ENCODE assay signal across 25 cellular contexts in the genomic region with DNA sequence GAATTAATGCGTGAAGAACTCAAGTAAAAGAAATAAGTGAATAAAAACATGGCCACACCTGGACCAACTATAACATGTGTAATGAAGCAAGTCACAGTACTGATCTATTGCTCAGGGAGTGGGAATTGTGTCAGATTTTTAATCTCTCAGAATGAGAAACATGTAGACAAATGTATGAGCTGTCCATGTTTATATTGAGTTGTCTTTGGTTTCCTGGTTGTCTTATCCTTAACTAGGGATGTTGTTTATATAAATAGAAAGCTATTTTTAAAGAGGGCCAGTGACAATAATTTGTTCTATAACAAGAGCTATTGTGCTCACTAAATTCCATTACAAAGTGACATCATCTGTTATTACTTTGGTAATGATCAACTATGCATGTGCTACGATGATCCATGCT.
DNase-seq lines count a peak whose midpoint lies in the region; ATAC-seq, FAIRE-seq and TF ChIP-seq lines count a peak whose summit lies in the region.
"Had no signal": no experiment of that assay in that cellular context is flagged by ENCODE, and none has a peak within 500 bp of the region (broad histone marks: within the 10 kb centered on the region; RNA-seq: fewer than 3 reads in every experiment).

No MANE protein-coding gene starts in this region.

- CTCF ChIA-PET in A549 (lab: Yijun Ruan, JAX): interaction anchor here (0.8 kb wide), 1 partner anchor 633 kb away, joined by 4 read pairs; no protein-coding TSS in a partner anchor
- CTCF ChIA-PET in CD8-positive, alpha-beta memory T cell (lab: Charles Lee): no interaction called here
- CTCF ChIA-PET in CD8-positive, alpha-beta T cell (lab: Charles Lee): no interaction called here

- H3F3A ChIP-seq in GM23248 (ENCODE audit: insufficient read depth): peaks cover 29% of the 10 kb centered on the region

- DNase-seq in A549 (ENCODE audit: low read depth in 1 of 2, low spot score in 1 of 2): peak in 1 of 2 experiments; percentile 29
- peak; percentile 36 for DNase-seq in GM23248
- DNase-seq in astrocyte (ENCODE audit: low read depth): no peak
- peak; percentile 78 for DNase-seq in kidney tubule cell (ENCODE audit: low spot score)
- no peak for DNase-seq in CD8-positive, alpha-beta memory T cell
- no peak for DNase-seq in CD8-positive, alpha-beta T cell
- no peak for DNase-seq in effector CD8-positive, alpha-beta T cell (lab: John Stamatoyannopoulos, UW)
- DNase-seq: 8988T; DMS79 treated with DMSO at 0.1 percent for 48 hours; H9; Kasumi-1; MG63; NCI-H1048; NCI-H1436 treated with DMSO at 0.1 percent for 48 hours; NCI-H1930; NCI-H2227 treated with DMSO at 0.1 percent for 48 hours; NCI-H510A treated with DMSO at 0.1 percent for 48 hours; NCI-H748 treated with DMSO at 0.1 percent for 48 hours; NK-92 treated with Interleukin-12 subunit alpha and Interleukin-12 subunit beta, amount 100 ng/mL, for 24 hours; SJCRH30; T-helper 1 cell had no signal

- peaks cover 7% of the 10 kb centered on the region for H3K36me3 Mint-ChIP-seq in astrocyte (ENCODE audit: low read depth, unreplicated experiment)
- H3K36me3 Mint-ChIP-seq in CD8-positive, alpha-beta memory T cell: no peaks in the 10 kb centered on the region
- no peaks in the 10 kb centered on the region for H3K36me3 Mint-ChIP-seq in CD8-positive, alpha-beta T cell

- H3K27ac Mint-ChIP-seq in astrocyte (ENCODE audit: unreplicated experiment): no peak overlapping the region
- no peak overlapping the region for H3K27ac Mint-ChIP-seq in CD8-positive, alpha-beta memory T cell
- no peak overlapping the region for H3K27ac Mint-ChIP-seq in CD8-positive, alpha-beta T cell
- H3K27ac Mint-ChIP-seq: H9 had no signal

- peaks cover 22% of the 10 kb centered on the region for H3K4me1 Mint-ChIP-seq in astrocyte (ENCODE audit: low read depth, unreplicated experiment)
- H3K4me1 Mint-ChIP-seq in CD8-positive, alpha-beta memory T cell: no peaks in the 10 kb centered on the region
- H3K4me1 Mint-ChIP-seq in CD8-positive, alpha-beta T cell (ENCODE audit: low read depth): no peaks in the 10 kb centered on the region
- H3K4me1 Mint-ChIP-seq: H9 had no signal

- H3K9ac ChIP-seq in GM23248 (no peak overlapping the region), astrocyte (ENCODE audit: low read length) (no peak overlapping the region)

- no peaks in the 10 kb centered on the region for H3K9me2 ChIP-seq in GM23248 (ENCODE audit: insufficient read depth)

- H3K27me3 ChIP-seq in GM23248 (replicated peaks; ENCODE audit: insufficient read depth) (no peaks in the 10 kb centered on the region), astrocyte (ENCODE audit: insufficient read depth, low read length) (no peaks in the 10 kb centered on the region)
- H3K27me3 ChIP-seq in CD8-positive, alpha-beta memory T cell (ENCODE audit: insufficient read depth, low read length, poor library complexity, severe bottlenecking): no peaks in the 10 kb centered on the region
- no peaks in the 10 kb centered on the region for H3K27me3 ChIP-seq in CD8-positive, alpha-beta T cell (ENCODE audit: insufficient read depth, low read length)
- H3K27me3 ChIP-seq: MG63, SJCRH30 had no signal

- H3K79me2 ChIP-seq in GM23248 (ENCODE audit: insufficient read depth) (peaks cover 9% of the 10 kb centered on the region), astrocyte (ENCODE audit: insufficient read depth, low read length) (peaks cover 6% of the 10 kb centered on the region)

- FAIRE-seq in A549 (lab: Jason Lieb, UNC) (no peak), astrocyte (lab: Jason Lieb, UNC) (no peak)
- FAIRE-seq: GM12892 had no signal

- no peak overlapping the region for H3K4me3 Mint-ChIP-seq in astrocyte (ENCODE audit: unreplicated experiment)
- H3K4me3 Mint-ChIP-seq in CD8-positive, alpha-beta memory T cell: no peak overlapping the region
- no peak overlapping the region for H3K4me3 Mint-ChIP-seq in CD8-positive, alpha-beta T cell
- H3K4me3 Mint-ChIP-seq: H9 had no signal

- no peak for TF ChIP-seq EP300 in A549 (IDR thresholded peaks at IDR 0.05)

- H4K20me1 ChIP-seq in GM23248 (ENCODE audit: insufficient read depth) (0 out of 2 replicates have a peak, but pooled peaks cover 5% of the 10 kb centered on the region), astrocyte (ENCODE audit: insufficient read depth, low read length) (peaks cover 5% of the 10 kb centered on the region)

- H3K4me3 ChIP-seq in A549: no peak overlapping the region
- no peak overlapping the region for H3K4me3 ChIP-seq in GM23248
- H3K4me3 ChIP-seq in astrocyte (ENCODE audit: insufficient read depth, low read depth, low read length): no peak overlapping the region
- no peak overlapping the region for H3K4me3 ChIP-seq in CD8-positive, alpha-beta memory T cell (ENCODE audit: low read length)
- no peak overlapping the region for H3K4me3 ChIP-seq in CD8-positive, alpha-beta T cell (ENCODE audit: low read depth, low read length)
- H3K4me3 ChIP-seq: MG63, SJCRH30 had no signal

- H3K27me3 Mint-ChIP-seq in astrocyte (ENCODE audit: low read depth, unreplicated experiment): no peaks in the 10 kb centered on the region
- peaks cover 13 to 36% of the 10 kb centered on the region in 2 donors for H3K27me3 Mint-ChIP-seq in CD8-positive, alpha-beta memory T cell
- H3K27me3 Mint-ChIP-seq in CD8-positive, alpha-beta T cell (ENCODE audit: low read depth): peaks cover 23% of the 10 kb centered on the region

- ATAC-seq in A549: peak in 1 of 2 experiments; percentile 24; a peak in 1 of 6 replicates
- ATAC-seq in CD8-positive, alpha-beta T cell: no peak
- no peak for ATAC-seq in HG02981 (IDR thresholded peaks at IDR 0.05; ENCODE audit: unreplicated experiment)
- ATAC-seq: Panc1 had no signal

- peak overlapping the region in 1 of 2 experiments; percentile 45; a peak in 1 of 6 replicates for H3K27ac ChIP-seq in A549
- H3K27ac ChIP-seq in GM23248: peak overlapping the region; percentile 40; the same call in 1 of the 2 replicates
- peak overlapping the region; percentile 43 for H3K27ac ChIP-seq in astrocyte (ENCODE audit: low read depth, low read length)
- H3K27ac ChIP-seq in CD8-positive, alpha-beta memory T cell (ENCODE audit: low read depth, low read length): no peak overlapping the region
- no peak overlapping the region for H3K27ac ChIP-seq in CD8-positive, alpha-beta T cell (ENCODE audit: low read depth, low read length)
- H3K27ac ChIP-seq: C4-2B, SJCRH30 had no signal

- TF ChIP-seq CTCF in A549 (IDR thresholded peaks at IDR 0.05) (no peak), astrocyte (IDR thresholded peaks at IDR 0.05; ENCODE audit: insufficient read depth, low read depth, low read length) (no peak)
- no peak for TF ChIP-seq CTCF in CD8-positive, alpha-beta T cell (IDR thresholded peaks at IDR 0.05)

- H3K36me3 ChIP-seq in GM23248 (ENCODE audit: low read depth): peaks cover 4% of the 10 kb centered on the region; the same call in 1 of the 2 replicates
- H3K36me3 ChIP-seq in astrocyte (ENCODE audit: insufficient read depth, low read length): peaks cover 16% of the 10 kb centered on the region
- H3K36me3 ChIP-seq in CD8-positive, alpha-beta memory T cell (ENCODE audit: insufficient read depth, low read length): no peaks in the 10 kb centered on the region
- H3K36me3 ChIP-seq in CD8-positive, alpha-beta T cell (ENCODE audit: insufficient read depth, low read length): no peaks in the 10 kb centered on the region
- H3K36me3 ChIP-seq: MG63 had no signal

- H3K4me1 ChIP-seq in A549: peaks cover 25% of the 10 kb centered on the region
- H3K4me1 ChIP-seq in GM23248 (ENCODE audit: insufficient read depth): peaks cover 12% of the 10 kb centered on the region
- H3K4me1 ChIP-seq in astrocyte (ENCODE audit: insufficient read depth, low read length): peaks cover 5% of the 10 kb centered on the region
- no peaks in the 10 kb centered on the region for H3K4me1 ChIP-seq in CD8-positive, alpha-beta memory T cell (ENCODE audit: insufficient read depth, low read length)
- no peaks in the 10 kb centered on the region for H3K4me1 ChIP-seq in CD8-positive, alpha-beta T cell (ENCODE audit: insufficient read depth, low read length)
- H3K4me1 ChIP-seq: SJCRH30 had no signal

- in situ Hi-C loops in GM23248 (cut with MboI): no loop called here

- TF ChIP-seq POLR2A in A549 (IDR thresholded peaks at IDR 0.05; ENCODE audit: low read length): no peak

- peaks cover 4% of the 10 kb centered on the region for H3K9me3 Mint-ChIP-seq in astrocyte (ENCODE audit: unreplicated experiment)
- H3K9me3 Mint-ChIP-seq in CD8-positive, alpha-beta memory T cell: peaks cover 0 to 2% (median 0%) of the 10 kb centered on the region in 5 donors
- no peaks in the 10 kb centered on the region for H3K9me3 Mint-ChIP-seq in CD8-positive, alpha-beta T cell
- H3K9me3 Mint-ChIP-seq: H9 had no signal

- no peak overlapping the region for H2AFZ ChIP-seq in GM23248
- H2AFZ ChIP-seq in astrocyte (ENCODE audit: low read depth, low read length): no peak overlapping the region

- H3K4me2 ChIP-seq in A549 (no peak overlapping the region), GM23248 (ENCODE audit: unreplicated experiment) (no peak overlapping the region), astrocyte (ENCODE audit: low read length) (no peak overlapping the region)

- intact Hi-C loops in CD8-positive, alpha-beta T cell (cut with DNase I, micrococcal nuclease): no loop called here

- H3K9me3 ChIP-seq in A549 (0 out of 3 replicates have a peak, but pooled peaks cover 2% of the 10 kb centered on the region), GM23248 (ENCODE audit: low read depth) (no peaks in the 10 kb centered on the region), astrocyte (ENCODE audit: insufficient read depth, low read depth, low read length) (no peaks in the 10 kb centered on the region)
- H3K9me3 ChIP-seq in CD8-positive, alpha-beta memory T cell (ENCODE audit: low read length): no peaks in the 10 kb centered on the region
- H3K9me3 ChIP-seq in CD8-positive, alpha-beta T cell (ENCODE audit: low read length): no peaks in the 10 kb centered on the region
- H3K9me3 ChIP-seq: MG63, SJCRH30 had no signal

- POLR2A ChIA-PET in A549 (lab: Yijun Ruan, JAX): interaction anchor here (0.7 kb wide), 1 partner anchor 151 kb away, joined by 3 read pairs; no protein-coding TSS in a partner anchor
- POLR2A ChIA-PET in CD8-positive, alpha-beta memory T cell (lab: Charles Lee): no interaction called here
- POLR2A ChIA-PET in CD8-positive, alpha-beta T cell (lab: Charles Lee): no interaction called here

- 61% methylated on average over 2 of the region's 2 CpGs for WGBS in A549 (ENCODE audit: missing lambda C conversion rate)
- 61 to 64% methylated on average over 2 of the region's 2 CpGs for WGBS in GM23248 (ENCODE audit: low coverage in 1 of 2, low lambda C conversion rate in 2 of 2, missing lambda C conversion rate in 2 of 2), 2 experiments

- TF ChIP-seq RAD21 in A549 (conservative IDR thresholded peaks at IDR 0.05 in 1 of 2, IDR thresholded peaks at IDR 0.05 in 1 of 2): no peak

TF ChIP-seq in A549, 52 proteins besides CTCF, POLR2A, EP300 and RAD21 (continues in another document):
- no peak for TF ChIP-seq SREBF2 (IDR thresholded peaks at IDR 0.05)

Comparison
In these comparisons a context has a peak if more than half of its experiments do, and no peak if none do; other contexts are left out.
1. DNase-seq: peak in GM23248 (single experiment) and kidney tubule cell (single experiment); none in astrocyte (single experiment), CD8-positive, alpha-beta memory T cell (0 of 5), CD8-positive, alpha-beta T cell (0 of 7) and effector CD8-positive, alpha-beta T cell (single experiment).
2. H3K27ac ChIP-seq: peak in GM23248 (single experiment) and astrocyte (single experiment); none in CD8-positive, alpha-beta memory T cell (single experiment) and CD8-positive, alpha-beta T cell (single experiment).